Comparison of ENCODE assay signal across 27 cellular contexts in the genomic region with DNA sequence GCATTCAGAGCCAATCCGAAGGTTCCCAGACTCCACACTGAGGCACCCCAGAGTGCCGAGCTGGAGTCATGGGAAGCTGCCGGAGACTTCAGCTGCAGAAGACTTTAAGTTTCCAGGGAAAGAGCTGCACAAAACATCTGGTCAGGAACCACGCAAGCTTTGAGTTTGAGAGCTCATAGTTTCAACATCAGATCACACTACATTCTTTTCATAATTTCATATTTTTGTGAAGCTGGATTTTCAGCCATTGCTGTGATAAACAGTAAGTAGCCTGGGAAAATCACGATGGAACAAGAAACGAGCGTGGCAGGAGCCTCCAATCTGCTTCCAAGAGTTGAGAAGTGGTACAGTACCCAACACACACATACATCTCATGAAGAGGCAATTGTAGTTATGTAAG. TPM values are rescaled to one million over a fixed set of nuclear protein-coding genes. Genes with fewer than 3 reads are reported as not detected.
DNase-seq lines count a peak whose midpoint lies in the region; TF ChIP-seq lines count a peak whose summit lies in the region.
"Had no signal": no experiment of that assay in that cellular context is flagged by ENCODE, and none has a peak within 500 bp of the region (broad histone marks: within the 10 kb centered on the region; RNA-seq: fewer than 3 reads in every experiment).

No MANE protein-coding gene starts in this region.

- in situ Hi-C loops in brain microvascular endothelial cell (cut with HindIII; ENCODE audit: low pct_ligation_motif_present, low sequenced_read_pairs), result no loop called here

- H3K4me3 ChIP-seq in brain microvascular endothelial cell (ENCODE audit: low read depth, low read length), result no peak overlapping the region
- no peak overlapping the region for H3K4me3 ChIP-seq in osteoblast (ENCODE audit: insufficient read depth, low read length)
- H3K4me3 ChIP-seq: breast epithelium, GM23338, left lung, prostate gland, tibial artery had no signal

- H3K9me3 ChIP-seq in osteoblast (ENCODE audit: low read depth, low read length), result no peaks in the 10 kb centered on the region
- H3K9me3 ChIP-seq: breast epithelium, Caco-2, left lung, neutrophil, prostate gland, tibial artery had no signal

- H2AFZ ChIP-seq in osteoblast (ENCODE audit: low read length), result peak overlapping the region; percentile 15
- H2AFZ ChIP-seq: GM23338 had no signal

- DNase-seq in GM04503 (ENCODE audit: low read depth) (peak; percentile 59), brain microvascular endothelial cell (peak; percentile 65), fibroblast of peridontal ligament (ENCODE audit: extremely low read depth) (peak; percentile 54), osteoblast (ENCODE audit: insufficient read length, low spot score, missing footprints) (no peak), ecto neural progenitor cell (ENCODE audit: low spot score) (no peak), islet precursor cell (no peak), NCI-H1694 treated with DMSO at 0.1 percent for 48 hours (lab: John Stamatoyannopoulos, UW) (no peak)
- DNase-seq: activated CD8-positive, alpha-beta memory T cell treated with anti-CD3 and anti-CD28 coated beads, Interleukin-2, amount 10 ng/mL, durations not matched to agents 7 days and 5 days; activated naive CD4-positive, alpha-beta T cell treated with anti-CD3 and anti-CD28 coated beads for 36 hours; amniotic stem cell; Caco-2; effector memory CD8-positive, alpha-beta T cell; erythroblast; hypothalamus; left lung; mesendoderm; NCI-H146; SHP77; stimulated activated CD4-positive, alpha-beta T cell treated with anti-CD3 and anti-CD28 coated beads, Interleukin-12 subunit alpha, Interleukin-12 subunit beta, amount 100 ng/mL, for 4 hours; stimulated activated CD4-positive, alpha-beta T cell treated with anti-CD3 and anti-CD28 coated beads, Interleukin-4, amount 100 ng/mL, for 1 hour; T-helper 2 cell; tibial artery had no signal

- no peak for TF ChIP-seq CTCF in brain microvascular endothelial cell (IDR thresholded peaks at IDR 0.05; ENCODE audit: low read depth, low read length, missing control alignments)
- TF ChIP-seq CTCF in osteoblast (IDR thresholded peaks at IDR 0.05; ENCODE audit: extremely low read depth, low read depth, low read length), result no peak

- H3K4me1 ChIP-seq in osteoblast (ENCODE audit: insufficient read depth, low read length), result no peaks in the 10 kb centered on the region
- H3K4me1 ChIP-seq: breast epithelium, left lung, prostate gland, tibial artery had no signal

- H3K27ac ChIP-seq in brain microvascular endothelial cell (no peak overlapping the region), osteoblast (ENCODE audit: low read depth, low read length) (no peak overlapping the region)
- H3K27ac ChIP-seq: breast epithelium, left lung, neutrophil, prostate gland, tibial artery had no signal

- H3K27me3 ChIP-seq in brain microvascular endothelial cell (replicated peaks) (no peaks in the 10 kb centered on the region), osteoblast (ENCODE audit: insufficient read depth, low read length) (no peaks in the 10 kb centered on the region)
- H3K27me3 ChIP-seq: breast epithelium, left lung, tibial artery had no signal

- H3K79me2 ChIP-seq in osteoblast (ENCODE audit: insufficient read depth, low read length), result no peaks in the 10 kb centered on the region

- H3K36me3 ChIP-seq in brain microvascular endothelial cell (replicated peaks), result no peaks in the 10 kb centered on the region
- H3K36me3 ChIP-seq in osteoblast (ENCODE audit: insufficient read depth, low read length), result no peaks in the 10 kb centered on the region
- H3K36me3 ChIP-seq: breast epithelium, left lung, neutrophil, prostate gland, tibial artery had no signal

- H3K4me2 ChIP-seq in osteoblast (ENCODE audit: insufficient read depth, low read length), result no peak overlapping the region
- H3K4me2 ChIP-seq: GM23338 had no signal

- no peaks in the 10 kb centered on the region for H4K20me1 ChIP-seq in osteoblast (ENCODE audit: insufficient read depth, low read length)

RNA-seq across cellular contexts. Expression of gene ATP12A, which starts 25.5 kb away (rescaled TPM):
- total RNA-seq in osteoblast, result under 0.01 TPM in 1 of 2 replicates, not detected in the other
- total RNA-seq: breast epithelium, Caco-2, sciatic nerve had no signal

Comparison
In these comparisons a context has a peak if more than half of its experiments do, and no peak if none do; other contexts are left out.
1. DNase-seq: peak in GM04503 (single experiment), brain microvascular endothelial cell (single experiment) and fibroblast of peridontal ligament (single experiment); none in osteoblast (single experiment), ecto neural progenitor cell (single experiment), islet precursor cell (single experiment) and NCI-H1694 treated with DMSO at 0.1 percent for 48 hours (single experiment).